ENCODE assay signal across 25 cellular contexts in the genomic region with DNA sequence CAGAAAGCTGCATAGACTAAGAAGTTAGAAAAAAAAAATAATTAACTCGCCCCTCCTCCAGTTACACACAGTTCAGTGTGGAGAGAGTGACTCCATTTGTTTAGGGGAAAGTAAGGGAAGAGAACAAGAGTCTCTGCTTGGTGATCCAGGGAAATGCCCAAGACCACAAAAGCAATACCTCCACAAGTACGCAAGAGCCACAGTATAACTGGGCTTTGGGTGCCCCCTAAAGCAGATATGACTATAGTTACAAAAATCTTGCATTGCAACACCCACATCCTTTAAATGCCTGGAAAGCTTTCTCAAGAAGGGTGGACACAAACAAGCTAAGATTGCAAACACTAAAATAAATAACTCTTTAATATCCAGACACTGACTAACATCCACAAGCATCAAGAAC.
DNase-seq lines count a peak whose midpoint lies in the region; TF ChIP-seq lines count a peak whose summit lies in the region.
"Had no signal": no experiment of that assay in that cellular context is flagged by ENCODE, and none has a peak within 500 bp of the region (broad histone marks: within the 10 kb centered on the region; RNA-seq: fewer than 3 reads in every experiment).

No MANE protein-coding gene starts in this region.

- H3K36me3 ChIP-seq in fibroblast of lung (ENCODE audit: control insufficient read depth, insufficient read depth, low read length), result no peaks in the 10 kb centered on the region
- no peaks in the 10 kb centered on the region for H3K36me3 ChIP-seq in GM23248 (ENCODE audit: low read depth)
- H3K36me3 ChIP-seq: left lung, thoracic aorta, vagina had no signal

- no peaks in the 10 kb centered on the region; the same call in 1 of the 2 replicates for H3K9me3 Mint-ChIP-seq in HFFc6
- H3K9me3 Mint-ChIP-seq: activated naive CD4-positive, alpha-beta T cell treated with anti-CD3 and anti-CD28 coated beads, Interleukin-2, amount 10 ng/mL, durations not matched to agents 7 days and 5 days had no signal

- H3K27me3 ChIP-seq in fibroblast of lung (ENCODE audit: control insufficient read depth, insufficient read depth, low read length) (no peaks in the 10 kb centered on the region), GM23248 (replicated peaks; ENCODE audit: insufficient read depth) (no peaks in the 10 kb centered on the region)
- H3K27me3 ChIP-seq: vagina had no signal

- H3K9me3 ChIP-seq in fibroblast of lung (ENCODE audit: control insufficient read depth, insufficient read depth, low read depth, low read length), result no peaks in the 10 kb centered on the region
- no peaks in the 10 kb centered on the region for H3K9me3 ChIP-seq in GM23248 (ENCODE audit: low read depth)
- H3K9me3 ChIP-seq: left lung, thoracic aorta, vagina had no signal

- no peaks in the 10 kb centered on the region for H3K9me2 ChIP-seq in GM23248 (ENCODE audit: insufficient read depth)

- H3K4me1 ChIP-seq in fibroblast of lung (ENCODE audit: control insufficient read depth, extremely low read depth, insufficient read depth, low read length), result no peaks in the 10 kb centered on the region
- H3K4me1 ChIP-seq in GM23248 (ENCODE audit: insufficient read depth), result no peaks in the 10 kb centered on the region
- H3K4me1 ChIP-seq: left lung, vagina had no signal

- no peaks in the 10 kb centered on the region for H3K36me3 Mint-ChIP-seq in HFFc6 (ENCODE audit: low read depth)
- H3K36me3 Mint-ChIP-seq: activated naive CD4-positive, alpha-beta T cell treated with anti-CD3 and anti-CD28 coated beads, Interleukin-2, amount 10 ng/mL, durations not matched to agents 7 days and 5 days; naive thymus-derived CD4-positive, alpha-beta T cell had no signal

- no peak overlapping the region for H2AFZ ChIP-seq in fibroblast of lung (ENCODE audit: low read length)
- no peak overlapping the region for H2AFZ ChIP-seq in GM23248

- H4K20me1 ChIP-seq in fibroblast of lung (ENCODE audit: control insufficient read depth, extremely low read depth, insufficient read depth, low read length), result no peaks in the 10 kb centered on the region
- H4K20me1 ChIP-seq in GM23248 (ENCODE audit: insufficient read depth), result no peaks in the 10 kb centered on the region

- DNase-seq in HFFc6 (peak; percentile 13), amniotic epithelial cell (ENCODE audit: low read depth) (peak; percentile 94), fibroblast of lung (ENCODE audit: low read depth in 2 of 2) (peak; percentile 11 to 70), non-pigmented ciliary epithelial cell (ENCODE audit: low read depth) (peak; percentile 10), GM23248 (no peak), HuH-7.5 (ENCODE audit: low spot score) (no peak), substantia nigra (lab: John Stamatoyannopoulos, UW) (no peak)
- no peak for DNase-seq in activated naive CD4-positive, alpha-beta T cell (lab: John Stamatoyannopoulos, UW)
- DNase-seq: activated CD4-positive, alpha-beta T cell treated with anti-CD3 and anti-CD28 coated beads, Interleukin-2, amount 50 U/mL, for 4 hours; activated naive CD4-positive, alpha-beta T cell treated with anti-CD3 and anti-CD28 coated beads, Interleukin-2, amount 10 ng/mL, durations not matched to agents 7 days and 5 days; anterior cingulate cortex; C1 segment of cervical spinal cord; COR-L47; effector CD4-positive, alpha-beta T cell; erythroblast; left lung; naive thymus-derived CD4-positive, alpha-beta T cell; NCI-H1048; NCI-H187 treated with DMSO at 0.1 percent for 48 hours; NCI-H526 treated with DMSO at 0.1 percent for 48 hours; stimulated activated naive CD8-positive, alpha-beta T cell treated with anti-CD3 and anti-CD28 coated beads, Interleukin-15, Interleukin-2, amounts not matched to agents 100 U/mL and 50 U/mL, for 24 hours; T-helper 1 cell had no signal

- no peaks in the 10 kb centered on the region for H3F3A ChIP-seq in GM23248 (ENCODE audit: insufficient read depth)

- H3K27ac ChIP-seq in fibroblast of lung (ENCODE audit: insufficient read depth, low read length) (no peak overlapping the region), GM23248 (no peak overlapping the region), substantia nigra (ENCODE audit: low read depth, low read length, poor library complexity, severe bottlenecking) (no peak overlapping the region)
- H3K27ac ChIP-seq: left lung, skin epidermis, thoracic aorta, vagina had no signal

- TF ChIP-seq CTCF in HFFc6 (IDR thresholded peaks at IDR 0.05) (no peak), fibroblast of lung (conservative IDR thresholded peaks at IDR 0.05 in 1 of 2, IDR thresholded peaks at IDR 0.05 in 1 of 2; ENCODE audit: low read depth in 1 of 2, low read length in 2 of 2) (no peak)

- in situ Hi-C loops in GM23248 (cut with MboI), result no loop called here

- WGBS in GM23248 (ENCODE audit: low coverage in 1 of 2, low lambda C conversion rate in 2 of 2, missing lambda C conversion rate in 2 of 2), 2 experiments, result 17 to 27% methylated on average over 2 of the region's 2 CpGs

- no peak overlapping the region for H3K27ac Mint-ChIP-seq in HFFc6
- H3K27ac Mint-ChIP-seq: activated naive CD4-positive, alpha-beta T cell treated with anti-CD3 and anti-CD28 coated beads, Interleukin-2, amount 10 ng/mL, durations not matched to agents 7 days and 5 days; naive thymus-derived CD4-positive, alpha-beta T cell had no signal

- no peaks in the 10 kb centered on the region; the same call in 1 of the 2 replicates for H3K4me1 Mint-ChIP-seq in HFFc6 (ENCODE audit: low read depth)
- H3K4me1 Mint-ChIP-seq: activated naive CD4-positive, alpha-beta T cell treated with anti-CD3 and anti-CD28 coated beads, Interleukin-2, amount 10 ng/mL, durations not matched to agents 7 days and 5 days; naive thymus-derived CD4-positive, alpha-beta T cell had no signal

- H3K27me3 Mint-ChIP-seq in HFFc6 (ENCODE audit: insufficient read depth), result no peaks in the 10 kb centered on the region
- H3K27me3 Mint-ChIP-seq: activated naive CD4-positive, alpha-beta T cell treated with anti-CD3 and anti-CD28 coated beads, Interleukin-2, amount 10 ng/mL, durations not matched to agents 7 days and 5 days; naive thymus-derived CD4-positive, alpha-beta T cell had no signal

- no peak overlapping the region for H3K4me3 Mint-ChIP-seq in HFFc6
- H3K4me3 Mint-ChIP-seq: activated naive CD4-positive, alpha-beta T cell treated with anti-CD3 and anti-CD28 coated beads, Interleukin-2, amount 10 ng/mL, durations not matched to agents 7 days and 5 days; naive thymus-derived CD4-positive, alpha-beta T cell had no signal

- no peak overlapping the region for H3K4me3 ChIP-seq in fibroblast of lung (replicated peaks in 1 of 4; ENCODE audit: control extremely low read depth in 1 of 4, insufficient read depth in 1 of 4, low read depth in 3 of 4, low read length in 4 of 4)
- H3K4me3 ChIP-seq in GM23248, result no peak overlapping the region
- H3K4me3 ChIP-seq: left lung, skin epidermis, thoracic aorta, vagina had no signal

- no peak overlapping the region for H3K4me2 ChIP-seq in fibroblast of lung (ENCODE audit: extremely low read depth, insufficient read depth, low read length)
- H3K4me2 ChIP-seq in GM23248 (ENCODE audit: unreplicated experiment), result no peak overlapping the region

- no peak overlapping the region for H3K9ac ChIP-seq in fibroblast of lung (ENCODE audit: insufficient read depth, low read length)
- H3K9ac ChIP-seq in GM23248, result no peak overlapping the region

- H3K79me2 ChIP-seq in fibroblast of lung (ENCODE audit: control insufficient read depth, insufficient read depth, low read length) (no peaks in the 10 kb centered on the region), GM23248 (ENCODE audit: insufficient read depth) (no peaks in the 10 kb centered on the region)

Comparison
In these comparisons a context has a peak if more than half of its experiments do, and no peak if none do; other contexts are left out.
1. DNase-seq: peak in HFFc6 (single experiment), amniotic epithelial cell (single experiment), fibroblast of lung (2 of 2) and non-pigmented ciliary epithelial cell (single experiment); none in GM23248 (single experiment), HuH-7.5 (single experiment), activated naive CD4-positive, alpha-beta T cell (0 of 4) and substantia nigra (0 of 49).